ENCODE assay signal across 23 cellular contexts in the genomic region with DNA sequence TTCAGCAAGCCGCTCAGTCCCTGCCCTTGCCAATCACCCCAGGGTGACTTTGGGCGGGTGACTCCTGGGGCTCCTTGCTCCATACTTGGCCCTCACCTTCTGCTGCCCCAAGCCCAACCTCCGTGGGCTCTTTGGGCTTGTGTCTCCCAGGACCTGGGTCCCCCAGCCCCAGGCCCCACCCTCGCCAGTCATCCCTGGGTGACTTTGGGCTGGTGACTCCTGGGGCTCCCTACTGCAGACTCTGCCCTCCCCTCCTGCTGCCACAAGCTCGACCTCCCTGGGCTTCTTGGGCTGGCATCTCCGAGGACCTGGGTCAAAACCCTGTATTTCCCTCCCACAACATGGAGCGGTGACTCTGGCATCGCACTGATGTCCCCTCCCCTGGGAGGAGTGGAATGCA.
DNase-seq lines count a peak whose midpoint lies in the region; ATAC-seq, FAIRE-seq and TF ChIP-seq lines count a peak whose summit lies in the region.
"Had no signal": no experiment of that assay in that cellular context is flagged by ENCODE, and none has a peak within 500 bp of the region (broad histone marks: within the 10 kb centered on the region; RNA-seq: fewer than 3 reads in every experiment).

No MANE protein-coding gene starts in this region.

- DNase-seq in right lobe of liver (peak in 2 of 3 donors; percentile 11 to 25), HepG2 (ENCODE audit: low spot score) (no peak), ecto neural progenitor cell (ENCODE audit: low spot score) (peak; percentile 37), lung (ENCODE audit: low spot score) (peak; percentile 21), SKM-1 treated with dmso at 0.1 percent for 144 hours (lab: John Stamatoyannopoulos, UW; ENCODE audit: unreplicated experiment) (no peak), T-helper 1 cell (no peak)
- no peak for DNase-seq in activated T-cell treated with anti-CD3 and anti-CD28 coated beads, Interleukin-2, amount 50 U/mL, for 48 hours
- DNase-seq: Calu3, EL, GM23248, HCEC 1CT, IMR-90, NCI-H1417, NCI-H187, NCI-H2227 treated with DMSO at 0.1 percent for 48 hours, NCI-H510A treated with DMSO at 0.1 percent for 48 hours, NCI-H774 had no signal

- no peak for TF ChIP-seq EP300 in HepG2 (IDR thresholded peaks at IDR 0.05; ENCODE audit: low read depth in 2 of 2, low read length in 2 of 2)
- no peak for TF ChIP-seq EP300 in HepG2 (CRISPR knock-in tag; IDR thresholded peaks at IDR 0.05; ENCODE audit: borderline replicate concordance)

- no peak overlapping the region for H3K27ac ChIP-seq in right lobe of liver
- H3K27ac ChIP-seq in HepG2 (ENCODE audit: extremely low read length, insufficient read depth, low read length), result no peak overlapping the region
- H3K27ac ChIP-seq in lung (ENCODE audit: low read depth in 1 of 2, low read length in 1 of 2), result no peak overlapping the region
- H3K27ac ChIP-seq: BLaER1 treated with 17β-estradiol and CSF1 and Interleukin-3, amounts not matched to agents 10 nM and 100 nM; GM23248; HL-60 had no signal

- in situ Hi-C loops in HepG2 (cut with HindIII; ENCODE audit: extremely low pct_ligation_motif_present, low pct_unique_long_range_greater_than_20kb), result no loop called here

- WGBS in right lobe of liver (ENCODE audit: insufficient coverage, low coverage, low lambda C conversion rate, missing lambda C conversion rate), result 43% methylated on average over 2 of the region's 8 CpGs
- WGBS in HepG2 (ENCODE audit: low lambda C conversion rate), result 7% methylated on average over 8 of the region's 8 CpGs
- 69 to 72% methylated on average over 8 of the region's 8 CpGs for WGBS in lung, 2 donors

- no peak for TF ChIP-seq POLR2A in right lobe of liver (IDR thresholded peaks at IDR 0.05)
- no peak for TF ChIP-seq POLR2A in HepG2 (IDR thresholded peaks at IDR 0.05; ENCODE audit: insufficient read depth in 1 of 2, low read depth in 2 of 2, low read length in 2 of 2)

- H3K4me1 ChIP-seq in right lobe of liver (no peaks in the 10 kb centered on the region), HepG2 (ENCODE audit: insufficient read depth, low read length) (no peaks in the 10 kb centered on the region), lung (ENCODE audit: control insufficient read depth in 2 of 2, insufficient read depth in 2 of 2, low read length in 2 of 2) (no peaks in the 10 kb centered on the region)
- H3K4me1 ChIP-seq: BLaER1 treated with 17β-estradiol and CSF1 and Interleukin-3, amounts not matched to agents 10 nM and 100 nM had no signal

- H3K27me3 ChIP-seq in right lobe of liver (no peaks in the 10 kb centered on the region), HepG2 (ENCODE audit: control insufficient read depth in 1 of 2, insufficient read depth in 2 of 2, low read length in 2 of 2) (no peaks in the 10 kb centered on the region; a peak in 1 of 5 replicates), lung (ENCODE audit: control insufficient read depth, insufficient read depth) (no peaks in the 10 kb centered on the region)
- H3K27me3 ChIP-seq: BLaER1 treated with 17β-estradiol and CSF1 and Interleukin-3, amounts not matched to agents 10 nM and 100 nM had no signal

- H3K9me3 ChIP-seq in right lobe of liver, result no peaks in the 10 kb centered on the region
- no peaks in the 10 kb centered on the region for H3K9me3 ChIP-seq in HepG2 (ENCODE audit: low read length)
- H3K9me3 ChIP-seq in lung (ENCODE audit: control insufficient read depth in 2 of 2, insufficient read depth in 1 of 2, low read length in 1 of 2), result no peaks in the 10 kb centered on the region
- H3K9me3 ChIP-seq: BLaER1 treated with 17β-estradiol and CSF1 and Interleukin-3, amounts not matched to agents 10 nM and 100 nM had no signal

- H3K4me3 ChIP-seq in right lobe of liver (no peak overlapping the region), HepG2 (replicated peaks in 1 of 3; ENCODE audit: insufficient read depth in 1 of 3, low read depth in 2 of 3, low read length in 3 of 3) (no peak overlapping the region), lung (no peak overlapping the region)
- H3K4me3 ChIP-seq: BLaER1 treated with 17β-estradiol and CSF1 and Interleukin-3, amounts not matched to agents 10 nM and 100 nM; GM12878; GM23248 had no signal

- TF ChIP-seq CTCF in right lobe of liver (IDR thresholded peaks at IDR 0.05) (no peak), HepG2 (CRISPR knock-in tag; IDR thresholded peaks at IDR 0.05) (no peak), lung (IDR thresholded peaks at IDR 0.05; ENCODE audit: control extremely low read depth, extremely low read depth) (no peak)

- H4K20me1 ChIP-seq in HepG2 (ENCODE audit: insufficient read depth, low read length), result no peaks in the 10 kb centered on the region
- H4K20me1 ChIP-seq: BLaER1 treated with 17β-estradiol and CSF1 and Interleukin-3, amounts not matched to agents 10 nM and 100 nM had no signal

- no peak overlapping the region for H3K9ac ChIP-seq in HepG2 (ENCODE audit: insufficient read depth, low read depth, low read length)
- H3K9ac ChIP-seq: BLaER1 treated with 17β-estradiol and CSF1 and Interleukin-3, amounts not matched to agents 10 nM and 100 nM; GM23248 had no signal

- ATAC-seq in right lobe of liver (no peak), HepG2 (no peak), lung (ENCODE audit: insufficient read depth, low FRiP score) (no peak)
- ATAC-seq: CD8-positive, alpha-beta T cell; GM12878 had no signal

- H3K36me3 ChIP-seq in right lobe of liver (no peaks in the 10 kb centered on the region), HepG2 (replicated peaks in 1 of 2; ENCODE audit: control insufficient read depth in 1 of 2, insufficient read depth in 2 of 2, low read length in 2 of 2) (no peaks in the 10 kb centered on the region), lung (ENCODE audit: control insufficient read depth in 2 of 2, insufficient read depth in 2 of 2, low read length in 2 of 2) (no peaks in the 10 kb centered on the region)
- H3K36me3 ChIP-seq: BLaER1 treated with 17β-estradiol and CSF1 and Interleukin-3, amounts not matched to agents 10 nM and 100 nM had no signal

- no peak overlapping the region for H2AFZ ChIP-seq in HepG2 (ENCODE audit: low read length)
- H2AFZ ChIP-seq: GM23248 had no signal

- BruUV-seq in HepG2 (replicated peaks; lab: Mats Ljungman, UMichigan), result no TSS peak

- POLR2A ChIA-PET in HepG2 (lab: Yijun Ruan, JAX), result no interaction called here

- no peak for FAIRE-seq in HepG2 (lab: Jason Lieb, UNC)
- FAIRE-seq: GM12878, GM19239, RCC 7860 had no signal

- intact Hi-C loops in right lobe of liver (cut with DNase I) (no loop called here), HepG2 (cut with micrococcal nuclease; ENCODE audit: unreplicated experiment) (no loop called here)

- no peaks in the 10 kb centered on the region for H3K79me2 ChIP-seq in HepG2 (ENCODE audit: insufficient read depth, low read length)

- H3K4me2 ChIP-seq in HepG2 (ENCODE audit: low read depth, low read length), result no peak overlapping the region
- H3K4me2 ChIP-seq: BLaER1 treated with 17β-estradiol and CSF1 and Interleukin-3, amounts not matched to agents 10 nM and 100 nM had no signal

- CTCF ChIA-PET in HepG2 (lab: Yijun Ruan, JAX; ENCODE audit: low intra/inter-chr PET ratio, low total read pairs), result no interaction called here

- TF ChIP-seq RAD21 in HepG2 (CRISPR knock-in tag; IDR thresholded peaks at IDR 0.05), result no peak

TF ChIP-seq in HepG2, 621 proteins besides CTCF, POLR2A, EP300 and RAD21:
- TF ChIP-seq ZNF329 (CRISPR knock-in tag; IDR thresholded peaks at IDR 0.05; ENCODE audit: low read depth), result no peak

Comparison
In these comparisons a context has a peak if more than half of its experiments do, and no peak if none do; other contexts are left out.
1. DNase-seq: peak in right lobe of liver (2 of 3), ecto neural progenitor cell (single experiment) and lung (single experiment); none in HepG2 (single experiment), activated T-cell treated with anti-CD3 and anti-CD28 coated beads, Interleukin-2, amount 50 U/mL, for 48 hours (0 of 2), SKM-1 treated with dmso at 0.1 percent for 144 hours (single experiment) and T-helper 1 cell (0 of 5).